9 cellular contexts compared by ENCODE assay signal in genomic region chr6:37038297-37039198, GRCh38. TPM values are rescaled to one million over a fixed set of nuclear protein-coding genes. Genes with fewer than 3 reads are reported as not detected.
DNase-seq lines count a peak whose midpoint lies in the region; ATAC-seq and TF ChIP-seq lines count a peak whose summit lies in the region.
"Had no signal": no experiment of that assay in that cellular context is flagged by ENCODE, and none has a peak within 500 bp of the region (broad histone marks: within the 10 kb centered on the region; RNA-seq: fewer than 3 reads in every experiment).

No MANE protein-coding gene starts in this region.

- TF ChIP-seq CTCF in tibial nerve (IDR thresholded peaks at IDR 0.05): no peak
- TF ChIP-seq CTCF in MM.1S (IDR thresholded peaks at IDR 0.05; ENCODE audit: low read length): no peak

- peaks cover 0 to 7% (median 0%) of the 10 kb centered on the region in 4 donors for H3K4me1 ChIP-seq in tibial nerve
- no peaks in the 10 kb centered on the region for H3K4me1 ChIP-seq in MM.1S (ENCODE audit: low read length)

- peak overlapping the region; percentile 42 for H3K27ac Mint-ChIP-seq in T-helper 2 cell treated with Interferon-gamma antibody and Interleukin-4, amounts not matched to agents 5 μg/mL and 100 μg/mL, for 36 hours

- peaks cover 39% of the 10 kb centered on the region for H3K4me1 Mint-ChIP-seq in T-helper 2 cell treated with Interferon-gamma antibody and Interleukin-4, amounts not matched to agents 5 μg/mL and 100 μg/mL, for 36 hours (ENCODE audit: low read depth)

- H3K4me3 Mint-ChIP-seq in T-helper 2 cell treated with Interferon-gamma antibody and Interleukin-4, amounts not matched to agents 5 μg/mL and 100 μg/mL, for 36 hours: no peak overlapping the region

- no peaks in the 10 kb centered on the region for H3F3A ChIP-seq in MM.1S (ENCODE audit: insufficient read depth, low read length)

- H3K27me3 Mint-ChIP-seq in T-helper 2 cell treated with Interferon-gamma antibody and Interleukin-4, amounts not matched to agents 5 μg/mL and 100 μg/mL, for 36 hours (ENCODE audit: low read depth): no peaks in the 10 kb centered on the region

- H3K36me3 ChIP-seq in tibial nerve (no peaks in the 10 kb centered on the region), MM.1S (replicated peaks; ENCODE audit: insufficient read depth, low read length) (no peaks in the 10 kb centered on the region)
- H3K36me3 ChIP-seq: upper lobe of left lung had no signal

- peaks cover 5% of the 10 kb centered on the region for H3K9me3 Mint-ChIP-seq in T-helper 2 cell treated with Interferon-gamma antibody and Interleukin-4, amounts not matched to agents 5 μg/mL and 100 μg/mL, for 36 hours

- H3K9me3 ChIP-seq in tibial nerve (no peaks in the 10 kb centered on the region), MM.1S (replicated peaks; ENCODE audit: insufficient read depth, low read length) (no peaks in the 10 kb centered on the region)
- H3K9me3 ChIP-seq: upper lobe of left lung had no signal

- no peaks in the 10 kb centered on the region for H4K20me1 ChIP-seq in MM.1S (ENCODE audit: insufficient read depth, low read length)

- peak in 1 of 2 donors; percentile 63 for TF ChIP-seq EP300 in tibial nerve (IDR thresholded peaks at IDR 0.05)

- H3K27ac ChIP-seq in tibial nerve: peak overlapping the region in 1 of 4 donors; percentile 21
- no peak overlapping the region for H3K27ac ChIP-seq in MM.1S (ENCODE audit: low read length)
- H3K27ac ChIP-seq: upper lobe of left lung had no signal

- no peak overlapping the region for H3K4me2 ChIP-seq in MM.1S (ENCODE audit: low read depth, low read length)

- no peaks in the 10 kb centered on the region for H3K79me2 ChIP-seq in MM.1S (ENCODE audit: low read length)

- H2AFZ ChIP-seq in MM.1S (ENCODE audit: low read length): no peak overlapping the region

- H3K4me3 ChIP-seq in tibial nerve (no peak overlapping the region), MM.1S (ENCODE audit: low read length) (no peak overlapping the region)
- H3K4me3 ChIP-seq: upper lobe of left lung had no signal

- no peaks in the 10 kb centered on the region for H3K9me2 ChIP-seq in MM.1S (replicated peaks; ENCODE audit: insufficient read depth, low read length)

- TF ChIP-seq POLR2A in tibial nerve (IDR thresholded peaks at IDR 0.05): no peak

- DNase-seq in T-helper 2 cell treated with Interferon-gamma antibody and Interleukin-4, amounts not matched to agents 5 μg/mL and 100 μg/mL, for 36 hours (ENCODE audit: low spot score): no peak
- DNase-seq in T-helper 2 cell: no peak
- DNase-seq in astrocyte of the hippocampus (ENCODE audit: low read depth, low spot score): peak; percentile 66
- DNase-seq in left lobe of liver (ENCODE audit: low spot score): peak; percentile 84
- DNase-seq in tibial nerve (ENCODE audit: low spot score in 2 of 2): peak; percentile 48 to 78
- DNase-seq in D341Med (ENCODE audit: low spot score): no peak
- DNase-seq in MM.1S: no peak
- no peak for DNase-seq in LoVo (ENCODE audit: low spot score)
- DNase-seq: upper lobe of left lung had no signal

- no peak overlapping the region for H3K9ac ChIP-seq in MM.1S (ENCODE audit: low read length)

- H3K36me3 Mint-ChIP-seq in T-helper 2 cell treated with Interferon-gamma antibody and Interleukin-4, amounts not matched to agents 5 μg/mL and 100 μg/mL, for 36 hours (ENCODE audit: low read depth): peaks cover 6% of the 10 kb centered on the region

- ATAC-seq in left lobe of liver: peak; percentile 92

- WGBS in tibial nerve, 2 donors: 53 to 63% methylated on average over 13 of the region's 13 CpGs

- H3K27me3 ChIP-seq in tibial nerve (no peaks in the 10 kb centered on the region), MM.1S (replicated peaks; ENCODE audit: insufficient read depth, low read length) (no peaks in the 10 kb centered on the region)
- H3K27me3 ChIP-seq: upper lobe of left lung had no signal

RNA-seq across cellular contexts. Expression of gene FGD2, which starts 33.1 kb away (rescaled TPM):
- total RNA-seq in left lobe of liver: 10.3 TPM
- 100 to 1,000 TPM in 1 of 4 donors, 10 to 100 TPM in 3; 40.9 to 182 (median 48.5) TPM for total RNA-seq in tibial nerve

RNA-seq across cellular contexts. Expression of gene MTCH1, which starts 52.6 kb away (rescaled TPM):
- total RNA-seq in left lobe of liver (63.8 TPM), tibial nerve (100 to 1,000 TPM; 277 to 347 (median 301) TPM)

Comparison
In these comparisons a context has a peak if more than half of its experiments do, and no peak if none do; other contexts are left out.
1. DNase-seq: peak in astrocyte of the hippocampus (single experiment), left lobe of liver (single experiment) and tibial nerve (2 of 2); none in T-helper 2 cell treated with Interferon-gamma antibody and Interleukin-4, amounts not matched to agents 5 μg/mL and 100 μg/mL, for 36 hours (single experiment), T-helper 2 cell (0 of 5), D341Med (single experiment), MM.1S (single experiment) and LoVo (single experiment).